1 cellular context compared by ENCODE assay signal in genomic region chr20:32777177-32777956, GRCh38.
TF ChIP-seq lines count a peak whose summit lies in the region.

No MANE protein-coding gene starts in this region.

TF ChIP-seq in H1, 55 proteins besides CTCF, POLR2A, EP300 and RAD21:
- no peak for TF ChIP-seq MAX (IDR thresholded peaks at IDR 0.05)
- TF ChIP-seq RXRA (IDR thresholded peaks at IDR 0.05; ENCODE audit: insufficient read depth, low read depth, low read length): no peak
- TF ChIP-seq TAF7 (optimal IDR thresholded peaks at IDR 0.05; ENCODE audit: borderline replicate concordance, low read depth, low read length): no peak
- TF ChIP-seq SIX5 (IDR thresholded peaks at IDR 0.05; ENCODE audit: low read depth, low read length): no peak
- no peak for TF ChIP-seq FOSL1 (IDR thresholded peaks at IDR 0.05; ENCODE audit: insufficient read depth, low read depth, low read length)
- no peak for TF ChIP-seq MAFK (IDR thresholded peaks at IDR 0.05; ENCODE audit: low read depth, low read length)
- no peak for TF ChIP-seq GABPA (IDR thresholded peaks at IDR 0.05; ENCODE audit: borderline replicate concordance, insufficient read depth, low read length)
- no peak for TF ChIP-seq POU5F1 (IDR thresholded peaks at IDR 0.05; ENCODE audit: low read depth, low read length)
- no peak for TF ChIP-seq NRF1 (IDR thresholded peaks at IDR 0.05; ENCODE audit: low read depth, low read length)
- TF ChIP-seq SP1 (IDR thresholded peaks at IDR 0.05; ENCODE audit: low read depth, low read length): no peak
- no peak for TF ChIP-seq SIRT6 (IDR thresholded peaks at IDR 0.05; ENCODE audit: low read length)
- no peak for TF ChIP-seq SAP30 (IDR thresholded peaks at IDR 0.05; ENCODE audit: insufficient read depth, insufficient replicate concordance, low read length)
- TF ChIP-seq SUZ12 (IDR thresholded peaks at IDR 0.05; ENCODE audit: low read length): no peak
- TF ChIP-seq CBX5 (IDR thresholded peaks at IDR 0.05; ENCODE audit: low read depth, low read length): no peak
- no peak for TF ChIP-seq E2F6 (IDR thresholded peaks at IDR 0.05)
